ENCODE assay signal across 17 cellular contexts in genomic region chr2:143175435-143175834, GRCh38. TPM values are rescaled to one million over a fixed set of nuclear protein-coding genes. Genes with fewer than 3 reads are reported as not detected.
A peak's percentile ranks its signal among the peaks of the same experiment; 100 is the strongest.
DNase-seq lines count a peak whose midpoint lies in the region; ATAC-seq and TF ChIP-seq lines count a peak whose summit lies in the region.
"Had no signal": no experiment of that assay in that cellular context is flagged by ENCODE, and none has a peak within 500 bp of the region (broad histone marks: within the 10 kb centered on the region; RNA-seq: fewer than 3 reads in every experiment).

No MANE protein-coding gene starts in this region.

- POLR2A ChIA-PET in activated CD4-positive, alpha-beta T cell treated with anti-CD3 and anti-CD28 coated beads for 36 hours (lab: Charles Lee) = no interaction called here
- POLR2A ChIA-PET in activated CD4-positive, alpha-beta T cell treated with anti-CD3 and anti-CD28 coated beads, Interleukin-2, amount 10 ng/mL, durations not matched to agents 7 days and 5 days (lab: Charles Lee) = no interaction called here
- POLR2A ChIA-PET in CD8-positive, alpha-beta memory T cell (lab: Charles Lee) = no interaction called here
- POLR2A ChIA-PET in naive thymus-derived CD4-positive, alpha-beta T cell (lab: Charles Lee) = no interaction called here

- H3K9me3 ChIP-seq in CD8-positive, alpha-beta memory T cell (ENCODE audit: low read length) = peaks cover 4% of the 10 kb centered on the region
- no peaks in the 10 kb centered on the region for H3K9me3 ChIP-seq in naive thymus-derived CD4-positive, alpha-beta T cell (ENCODE audit: control insufficient read depth in 2 of 3, low read length in 3 of 3)
- no peaks in the 10 kb centered on the region for H3K9me3 ChIP-seq in thyroid gland
- H3K9me3 ChIP-seq: SK-N-SH had no signal

- H3K9me3 Mint-ChIP-seq in activated CD4-positive, alpha-beta T cell treated with anti-CD3 and anti-CD28 coated beads for 36 hours (ENCODE audit: low read depth) = peaks cover 2% of the 10 kb centered on the region
- peaks cover 6% of the 10 kb centered on the region for H3K9me3 Mint-ChIP-seq in activated CD4-positive, alpha-beta T cell treated with anti-CD3 and anti-CD28 coated beads, Interleukin-2, amount 10 ng/mL, durations not matched to agents 7 days and 5 days
- peaks cover 0 to 4% (median 2%) of the 10 kb centered on the region in 5 donors for H3K9me3 Mint-ChIP-seq in CD8-positive, alpha-beta memory T cell
- peaks cover 4% of the 10 kb centered on the region for H3K9me3 Mint-ChIP-seq in activated T-helper 1 cell treated with anti-CD3 and anti-CD28 coated beads, Interleukin-12 subunit alpha, Interleukin-12 subunit beta, Interleukin-2, Interleukin-4 antibody, amounts not matched to agents 30 ng/mL and 10 ng/mL and 1 ng/mL, durations not matched to agents 14 hours and 24 hours and 36 hours
- H3K9me3 Mint-ChIP-seq in naive thymus-derived CD4-positive, alpha-beta T cell = peaks cover 0 to 11% (median 4%) of the 10 kb centered on the region in 11 donors

- H3K27ac ChIP-seq in CD8-positive, alpha-beta memory T cell (ENCODE audit: low read depth, low read length) = no peak overlapping the region
- no peak overlapping the region for H3K27ac ChIP-seq in naive thymus-derived CD4-positive, alpha-beta T cell (ENCODE audit: low read depth, low read length)
- H3K27ac ChIP-seq in thyroid gland = no peak overlapping the region
- H3K27ac ChIP-seq: tibial nerve had no signal

- no peak overlapping the region for H3K27ac Mint-ChIP-seq in activated CD4-positive, alpha-beta T cell treated with anti-CD3 and anti-CD28 coated beads for 36 hours
- H3K27ac Mint-ChIP-seq in activated CD4-positive, alpha-beta T cell treated with anti-CD3 and anti-CD28 coated beads, Interleukin-2, amount 10 ng/mL, durations not matched to agents 7 days and 5 days = no peak overlapping the region
- peak overlapping the region; percentile 30 to 88 (median 82) for H3K27ac Mint-ChIP-seq in CD8-positive, alpha-beta memory T cell
- peak overlapping the region; percentile 83 for H3K27ac Mint-ChIP-seq in activated T-helper 1 cell treated with anti-CD3 and anti-CD28 coated beads, Interleukin-12 subunit alpha, Interleukin-12 subunit beta, Interleukin-2, Interleukin-4 antibody, amounts not matched to agents 30 ng/mL and 10 ng/mL and 1 ng/mL, durations not matched to agents 14 hours and 24 hours and 36 hours
- peak overlapping the region in 8 of 9 donors; percentile 9 to 86 (median 66) for H3K27ac Mint-ChIP-seq in naive thymus-derived CD4-positive, alpha-beta T cell

- H3K27me3 Mint-ChIP-seq in activated CD4-positive, alpha-beta T cell treated with anti-CD3 and anti-CD28 coated beads for 36 hours = no peaks in the 10 kb centered on the region
- H3K27me3 Mint-ChIP-seq in activated CD4-positive, alpha-beta T cell treated with anti-CD3 and anti-CD28 coated beads, Interleukin-2, amount 10 ng/mL, durations not matched to agents 7 days and 5 days = no peaks in the 10 kb centered on the region
- no peaks in the 10 kb centered on the region for H3K27me3 Mint-ChIP-seq in CD8-positive, alpha-beta memory T cell
- H3K27me3 Mint-ChIP-seq in activated T-helper 1 cell treated with anti-CD3 and anti-CD28 coated beads, Interleukin-12 subunit alpha, Interleukin-12 subunit beta, Interleukin-2, Interleukin-4 antibody, amounts not matched to agents 30 ng/mL and 10 ng/mL and 1 ng/mL, durations not matched to agents 14 hours and 24 hours and 36 hours (ENCODE audit: insufficient read depth) = no peaks in the 10 kb centered on the region
- no peaks in the 10 kb centered on the region for H3K27me3 Mint-ChIP-seq in naive thymus-derived CD4-positive, alpha-beta T cell

- TF ChIP-seq POLR2A in thyroid gland (IDR thresholded peaks at IDR 0.05) = no peak

- H3K4me1 ChIP-seq in CD8-positive, alpha-beta memory T cell (ENCODE audit: insufficient read depth, low read length) = peaks cover 33% of the 10 kb centered on the region
- peaks cover 19 to 23% of the 10 kb centered on the region in 2 donors for H3K4me1 ChIP-seq in naive thymus-derived CD4-positive, alpha-beta T cell (ENCODE audit: control insufficient read depth in 2 of 2, insufficient read depth in 2 of 2, low read length in 2 of 2)
- H3K4me1 ChIP-seq in thyroid gland = no peaks in the 10 kb centered on the region
- H3K4me1 ChIP-seq: tibial nerve had no signal

- intact Hi-C loops in activated CD4-positive, alpha-beta T cell treated with anti-CD3 and anti-CD28 coated beads for 36 hours (cut with DNase I, micrococcal nuclease) = no loop called here
- intact Hi-C loops in activated T-helper 1 cell treated with anti-CD3 and anti-CD28 coated beads, Interleukin-12 subunit alpha, Interleukin-12 subunit beta, Interleukin-2, Interleukin-4 antibody, amounts not matched to agents 30 ng/mL and 10 ng/mL and 1 ng/mL, durations not matched to agents 14 hours and 24 hours and 36 hours (cut with micrococcal nuclease) = loop anchor here (1.0 to 2.0 kb wide), 2 partner anchors 17 to 81 kb away; no protein-coding TSS in a partner anchor
- intact Hi-C loops in naive thymus-derived CD4-positive, alpha-beta T cell (cut with micrococcal nuclease) = no loop called here
- intact Hi-C loops in thyroid gland (cut with DNase I) = no loop called here

- ATAC-seq in activated CD4-positive, alpha-beta T cell treated with anti-CD3 and anti-CD28 coated beads for 36 hours = peak; percentile 94
- no peak for ATAC-seq in naive thymus-derived CD4-positive, alpha-beta T cell
- no peak for ATAC-seq in HG03469 (IDR thresholded peaks at IDR 0.05; ENCODE audit: unreplicated experiment)
- ATAC-seq in HG02840 (IDR thresholded peaks at IDR 0.05; ENCODE audit: low FRiP score, unreplicated experiment) = no peak

- H3K4me1 Mint-ChIP-seq in activated CD4-positive, alpha-beta T cell treated with anti-CD3 and anti-CD28 coated beads for 36 hours = peaks cover 51% of the 10 kb centered on the region
- H3K4me1 Mint-ChIP-seq in activated CD4-positive, alpha-beta T cell treated with anti-CD3 and anti-CD28 coated beads, Interleukin-2, amount 10 ng/mL, durations not matched to agents 7 days and 5 days = peaks cover 64% of the 10 kb centered on the region
- H3K4me1 Mint-ChIP-seq in CD8-positive, alpha-beta memory T cell = peaks cover 65 to 91% (median 83%) of the 10 kb centered on the region in 3 donors
- H3K4me1 Mint-ChIP-seq in activated T-helper 1 cell treated with anti-CD3 and anti-CD28 coated beads, Interleukin-12 subunit alpha, Interleukin-12 subunit beta, Interleukin-2, Interleukin-4 antibody, amounts not matched to agents 30 ng/mL and 10 ng/mL and 1 ng/mL, durations not matched to agents 14 hours and 24 hours and 36 hours (ENCODE audit: low read depth) = peaks cover 62% of the 10 kb centered on the region
- peaks cover 34 to 85% (median 82%) of the 10 kb centered on the region in 7 donors for H3K4me1 Mint-ChIP-seq in naive thymus-derived CD4-positive, alpha-beta T cell

- peak; percentile 38 for DNase-seq in activated CD4-positive, alpha-beta T cell treated with anti-CD3 and anti-CD28 coated beads for 36 hours
- no peak for DNase-seq in activated CD4-positive, alpha-beta T cell treated with anti-CD3 and anti-CD28 coated beads, Interleukin-2, amount 10 ng/mL, durations not matched to agents 7 days and 5 days
- no peak for DNase-seq in CD8-positive, alpha-beta memory T cell
- DNase-seq in activated T-helper 1 cell treated with anti-CD3 and anti-CD28 coated beads, Interleukin-12 subunit alpha, Interleukin-12 subunit beta, Interleukin-2, Interleukin-4 antibody, amounts not matched to agents 30 ng/mL and 10 ng/mL and 1 ng/mL, durations not matched to agents 14 hours and 24 hours and 36 hours (ENCODE audit: low spot score) = no peak
- no peak for DNase-seq in naive thymus-derived CD4-positive, alpha-beta T cell
- DNase-seq in thyroid gland = no peak
- DNase-seq: 8988T; activated CD4-positive, alpha-beta T cell treated with anti-CD3 and anti-CD28 coated beads for 4 hours; effector CD8-positive, alpha-beta T cell; NCI-H1105 treated with DMSO at 0.1 percent for 48 hours; NCI-H510A; RPMI8226; SK-N-SH had no signal

- no peak overlapping the region for H3K4me3 ChIP-seq in CD8-positive, alpha-beta memory T cell (ENCODE audit: low read length)
- no peak overlapping the region for H3K4me3 ChIP-seq in naive thymus-derived CD4-positive, alpha-beta T cell (ENCODE audit: low read length)
- no peak overlapping the region for H3K4me3 ChIP-seq in thyroid gland (replicated peaks in 1 of 3)
- H3K4me3 ChIP-seq: tibial nerve had no signal

- peaks cover 5% of the 10 kb centered on the region for H3K36me3 ChIP-seq in CD8-positive, alpha-beta memory T cell (ENCODE audit: insufficient read depth, low read length)
- peaks cover 0 to 19% (median 0%) of the 10 kb centered on the region in 3 experiments for H3K36me3 ChIP-seq in naive thymus-derived CD4-positive, alpha-beta T cell (ENCODE audit: control insufficient read depth in 2 of 3, insufficient read depth in 3 of 3, low read length in 3 of 3)
- H3K36me3 ChIP-seq in thyroid gland = no peaks in the 10 kb centered on the region
- H3K36me3 ChIP-seq: tibial nerve had no signal

- peaks cover 25% of the 10 kb centered on the region for H3K36me3 Mint-ChIP-seq in activated CD4-positive, alpha-beta T cell treated with anti-CD3 and anti-CD28 coated beads for 36 hours (ENCODE audit: low read depth)
- H3K36me3 Mint-ChIP-seq in activated CD4-positive, alpha-beta T cell treated with anti-CD3 and anti-CD28 coated beads, Interleukin-2, amount 10 ng/mL, durations not matched to agents 7 days and 5 days (ENCODE audit: low read depth) = peaks cover 56% of the 10 kb centered on the region
- peaks cover 10 to 37% (median 21%) of the 10 kb centered on the region in 3 donors for H3K36me3 Mint-ChIP-seq in CD8-positive, alpha-beta memory T cell
- H3K36me3 Mint-ChIP-seq in activated T-helper 1 cell treated with anti-CD3 and anti-CD28 coated beads, Interleukin-12 subunit alpha, Interleukin-12 subunit beta, Interleukin-2, Interleukin-4 antibody, amounts not matched to agents 30 ng/mL and 10 ng/mL and 1 ng/mL, durations not matched to agents 14 hours and 24 hours and 36 hours (ENCODE audit: low read depth) = peaks cover 36% of the 10 kb centered on the region
- H3K36me3 Mint-ChIP-seq in naive thymus-derived CD4-positive, alpha-beta T cell = peaks cover 12 to 55% (median 36%) of the 10 kb centered on the region in 5 donors

- WGBS in thyroid gland, 2 donors = 93 to 100% methylated on average over 2 of the region's 2 CpGs

- no peaks in the 10 kb centered on the region for H3K27me3 ChIP-seq in CD8-positive, alpha-beta memory T cell (ENCODE audit: insufficient read depth, low read length, poor library complexity, severe bottlenecking)
- no peaks in the 10 kb centered on the region for H3K27me3 ChIP-seq in naive thymus-derived CD4-positive, alpha-beta T cell (ENCODE audit: control insufficient read depth in 2 of 2, insufficient read depth in 2 of 2, low read length in 2 of 2)
- H3K27me3 ChIP-seq in thyroid gland = no peaks in the 10 kb centered on the region
- H3K27me3 ChIP-seq: tibial nerve had no signal

- H3K4me3 Mint-ChIP-seq in activated CD4-positive, alpha-beta T cell treated with anti-CD3 and anti-CD28 coated beads for 36 hours = no peak overlapping the region
- no peak overlapping the region for H3K4me3 Mint-ChIP-seq in activated CD4-positive, alpha-beta T cell treated with anti-CD3 and anti-CD28 coated beads, Interleukin-2, amount 10 ng/mL, durations not matched to agents 7 days and 5 days
- H3K4me3 Mint-ChIP-seq in CD8-positive, alpha-beta memory T cell = peak overlapping the region in 4 of 7 donors; percentile 14 to 46 (median 30)
- H3K4me3 Mint-ChIP-seq in activated T-helper 1 cell treated with anti-CD3 and anti-CD28 coated beads, Interleukin-12 subunit alpha, Interleukin-12 subunit beta, Interleukin-2, Interleukin-4 antibody, amounts not matched to agents 30 ng/mL and 10 ng/mL and 1 ng/mL, durations not matched to agents 14 hours and 24 hours and 36 hours = no peak overlapping the region
- peak overlapping the region in 5 of 10 donors; percentile 5 to 27 (median 19) for H3K4me3 Mint-ChIP-seq in naive thymus-derived CD4-positive, alpha-beta T cell

- CTCF ChIA-PET in activated CD4-positive, alpha-beta T cell treated with anti-CD3 and anti-CD28 coated beads for 36 hours (lab: Charles Lee) = interaction anchor here (0.6 to 1.8 kb wide), 5 partner anchors 14 to 600 kb away, joined by 3 to 8 read pairs (median 3); no protein-coding TSS in a partner anchor
- CTCF ChIA-PET in activated CD4-positive, alpha-beta T cell treated with anti-CD3 and anti-CD28 coated beads, Interleukin-2, amount 10 ng/mL, durations not matched to agents 7 days and 5 days (lab: Charles Lee) = interaction anchor here (1.0 kb wide), 1 partner anchor 8 kb away, joined by 3 read pairs; no protein-coding TSS in a partner anchor
- CTCF ChIA-PET in CD8-positive, alpha-beta memory T cell (lab: Charles Lee) = interaction anchor here (1.4 to 1.5 kb wide), 2 partner anchors 9 to 19 kb away, joined by 3 to 5 read pairs; no protein-coding TSS in a partner anchor
- CTCF ChIA-PET in naive thymus-derived CD4-positive, alpha-beta T cell (lab: Charles Lee) = no interaction called here

- no peak for TF ChIP-seq CTCF in thyroid gland (IDR thresholded peaks at IDR 0.05)

RNA-seq across cellular contexts. Expression of gene ARHGAP15, which starts 46.2 kb away (rescaled TPM):
- total RNA-seq in activated CD4-positive, alpha-beta T cell treated with anti-CD3 and anti-CD28 coated beads for 36 hours = 10 to 100 TPM; 62.6 to 64.3 TPM
- total RNA-seq in activated CD4-positive, alpha-beta T cell treated with anti-CD3 and anti-CD28 coated beads, Interleukin-2, amount 10 ng/mL, durations not matched to agents 7 days and 5 days = 100 to 1,000 TPM; 189 to 197 TPM
- total RNA-seq in CD8-positive, alpha-beta memory T cell = 10 to 100 TPM; 41.3 to 41.4 TPM
- 328 TPM for polyA plus RNA-seq in CD8-positive, alpha-beta memory T cell
- 64.3 and 65.3 TPM in 2 replicates for total RNA-seq in activated T-helper 1 cell treated with anti-CD3 and anti-CD28 coated beads, Interleukin-12 subunit alpha, Interleukin-12 subunit beta, Interleukin-2, Interleukin-4 antibody, amounts not matched to agents 30 ng/mL and 10 ng/mL and 1 ng/mL, durations not matched to agents 14 hours and 24 hours and 36 hours
- 100 to 1,000 TPM; 164 to 218 (median 183) TPM for total RNA-seq in naive thymus-derived CD4-positive, alpha-beta T cell
- polyA plus RNA-seq in naive thymus-derived CD4-positive, alpha-beta T cell = 100 to 1,000 TPM; 306 to 311 TPM
- total RNA-seq in thyroid gland = 10 to 100 TPM in 3 of 4 donors, 1 to 10 TPM in 1; 9.8 to 24.4 (median 11.9) TPM
- total RNA-seq: astrocyte had no signal
- polyA plus RNA-seq: SK-N-SH had no signal

Comparison
In these comparisons a context has a peak if more than half of its experiments do, and no peak if none do; other contexts are left out.
1. H3K27ac Mint-ChIP-seq: peak in CD8-positive, alpha-beta memory T cell (8 of 8), activated T-helper 1 cell treated with anti-CD3 and anti-CD28 coated beads, Interleukin-12 subunit alpha, Interleukin-12 subunit beta, Interleukin-2, Interleukin-4 antibody, amounts not matched to agents 30 ng/mL and 10 ng/mL and 1 ng/mL, durations not matched to agents 14 hours and 24 hours and 36 hours (single experiment) and naive thymus-derived CD4-positive, alpha-beta T cell (8 of 9); none in activated CD4-positive, alpha-beta T cell treated with anti-CD3 and anti-CD28 coated beads for 36 hours (single experiment) and activated CD4-positive, alpha-beta T cell treated with anti-CD3 and anti-CD28 coated beads, Interleukin-2, amount 10 ng/mL, durations not matched to agents 7 days and 5 days (single experiment).
2. H3K4me3 Mint-ChIP-seq: peak in CD8-positive, alpha-beta memory T cell (4 of 7); none in activated CD4-positive, alpha-beta T cell treated with anti-CD3 and anti-CD28 coated beads for 36 hours (single experiment), activated CD4-positive, alpha-beta T cell treated with anti-CD3 and anti-CD28 coated beads, Interleukin-2, amount 10 ng/mL, durations not matched to agents 7 days and 5 days (single experiment) and activated T-helper 1 cell treated with anti-CD3 and anti-CD28 coated beads, Interleukin-12 subunit alpha, Interleukin-12 subunit beta, Interleukin-2, Interleukin-4 antibody, amounts not matched to agents 30 ng/mL and 10 ng/mL and 1 ng/mL, durations not matched to agents 14 hours and 24 hours and 36 hours (single experiment).